5 cellular contexts compared by ENCODE assay signal in genomic region chr20:40826699-40827098, GRCh38.
"Had no signal": no experiment of that assay in that cellular context is flagged by ENCODE, and none has a peak within 500 bp of the region (broad histone marks: within the 10 kb centered on the region; RNA-seq: fewer than 3 reads in every experiment).

No MANE protein-coding gene starts in this region.

- ATAC-seq: HepG2, K562 had no signal

- DNase-seq: IMR-90, KBM-7, KG1 had no signal

- H3K4me3 ChIP-seq: K562 had no signal
